In the genomic region with DNA sequence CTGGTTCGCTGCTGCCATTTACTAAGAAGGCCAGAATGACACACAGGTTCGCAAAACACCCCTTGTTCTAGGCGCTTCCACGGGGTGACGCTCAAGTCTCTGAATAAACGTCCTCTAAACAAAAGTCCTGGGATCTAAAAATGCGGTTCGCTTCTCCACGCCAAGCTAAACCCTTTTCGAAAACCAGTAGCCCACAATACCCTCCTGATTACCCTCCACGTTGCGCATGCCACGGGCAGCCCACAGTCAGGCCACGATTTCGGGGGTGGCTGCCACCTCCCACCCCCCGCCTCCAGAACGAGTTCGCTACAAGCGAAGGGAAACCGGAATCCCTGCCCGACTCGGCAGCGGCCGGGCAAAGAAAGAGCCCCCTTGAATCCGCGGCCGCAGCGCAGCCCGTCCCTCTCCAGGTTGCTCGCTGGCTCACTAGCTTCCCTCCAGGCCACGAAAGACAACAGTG, we compare ENCODE assay signal across 8 cellular contexts. TPM values are rescaled to one million over a fixed set of nuclear protein-coding genes. Genes with fewer than 3 reads are reported as not detected.
A peak's percentile ranks its signal among the peaks of the same experiment; 100 is the strongest.
DNase-seq lines count a peak whose midpoint lies in the region; TF ChIP-seq lines count a peak whose summit lies in the region.

No MANE protein-coding gene starts in this region.

- peak overlapping the region; percentile 93 to 99 (median 98) for H3K27ac Mint-ChIP-seq in nephron

- TF ChIP-seq POLR2A in esophagus squamous epithelium (IDR thresholded peaks at IDR 0.05): no peak

- H3K27ac ChIP-seq in esophagus squamous epithelium: peak overlapping the region; percentile 91 to 96 (median 92)
- H3K27ac ChIP-seq in tibial artery: peak overlapping the region; percentile 90 to 92

- WGBS in esophagus squamous epithelium, 2 donors: 0 to 32% methylated on average over 1 to 28 of the region's 31 CpGs

- peaks cover 32% of the 10 kb centered on the region for H3K36me3 Mint-ChIP-seq in nephron (ENCODE audit: low read depth)

- H3K27me3 ChIP-seq in esophagus squamous epithelium: no peaks in the 10 kb centered on the region
- no peaks in the 10 kb centered on the region for H3K27me3 ChIP-seq in tibial artery

- H3K36me3 ChIP-seq in esophagus squamous epithelium (peaks cover 0 to 35% (median 8%) of the 10 kb centered on the region in 3 donors), tibial artery (peaks cover 0 to 22% (median 18%) of the 10 kb centered on the region in 3 donors)

- H3K4me1 ChIP-seq in esophagus squamous epithelium (peaks cover 0 to 47% (median 18%) of the 10 kb centered on the region in 3 donors), tibial artery (peaks cover 0 to 22% (median 3%) of the 10 kb centered on the region in 4 donors)

- DNase-seq in GM10248 (ENCODE audit: extremely low spot score): no peak
- DNase-seq in H4 (ENCODE audit: low spot score): peak; percentile 24
- DNase-seq in NCI-H1092 treated with DMSO at 0.1 percent for 48 hours (lab: John Stamatoyannopoulos, UW): peak; percentile 72
- peak; percentile 31 for DNase-seq in activated T-cell treated with anti-CD3 and anti-CD28 coated beads for 48 hours (ENCODE audit: low read depth)
- DNase-seq in esophagus squamous epithelium (lab: John Stamatoyannopoulos, UW): no peak
- DNase-seq in tibial artery: peak; percentile 23 to 64
- no peak for DNase-seq in T1000 (lab: John Stamatoyannopoulos, UW)

- H3K4me3 ChIP-seq in esophagus squamous epithelium (peak overlapping the region; percentile 68 to 82 (median 73)), tibial artery (peak overlapping the region; percentile 70 to 79)

- H3K9me3 ChIP-seq in esophagus squamous epithelium: no peaks in the 10 kb centered on the region
- no peaks in the 10 kb centered on the region for H3K9me3 ChIP-seq in tibial artery

- CTCF ChIA-PET in GM10248 (lab: Yijun Ruan, JAX): interaction anchor here (1.0 to 1.1 kb wide), 3 partner anchors 31 to 308 kb away, joined by 3 read pairs; no protein-coding TSS in a partner anchor

- H3K4me3 Mint-ChIP-seq in nephron: peak overlapping the region; percentile 94 to 97 (median 96)

- POLR2A ChIA-PET in GM10248 (lab: Yijun Ruan, JAX): interaction anchor here (0.7 to 1.9 kb wide), 22 partner anchors 10 to 313 kb away, joined by 3 to 27 read pairs (median 5); a partner anchor contains a TSS

- peak; percentile 19 for TF ChIP-seq CTCF in GM10248 (IDR thresholded peaks at IDR 0.05; ENCODE audit: control extremely low read depth, extremely low read depth, low read depth, missing control alignments)
- TF ChIP-seq CTCF in esophagus squamous epithelium (IDR thresholded peaks at IDR 0.05): peak in 1 of 6 experiments; percentile 6
- TF ChIP-seq CTCF in nephron (IDR thresholded peaks at IDR 0.05; ENCODE audit: unreplicated experiment in 3 of 3): no peak
- TF ChIP-seq CTCF in tibial artery (IDR thresholded peaks at IDR 0.05): no peak

- intact Hi-C loops in esophagus squamous epithelium (cut with DNase I): no loop called here
- intact Hi-C loops in tibial artery (cut with DNase I; ENCODE audit: low total_unique reads): loop anchor here (5.0 kb wide), 3 partner anchors 61 to 676 kb away; a partner anchor contains a TSS

- peaks cover 10% of the 10 kb centered on the region for H3K4me1 Mint-ChIP-seq in nephron

- H3K27me3 Mint-ChIP-seq in nephron (ENCODE audit: low read depth): no peaks in the 10 kb centered on the region

- peaks cover 4% of the 10 kb centered on the region for H3K9me3 Mint-ChIP-seq in nephron

RNA-seq across cellular contexts. Expression of a gene that starts 0.4 kb away (rescaled TPM):
- total RNA-seq in H4 (2014; rRNA removed; shearing (Covaris generic)): 7,124 and 8,669 TPM in 2 replicates
- total RNA-seq in esophagus squamous epithelium: 1,000 to 10,000 TPM; 1,415 to 8,821 (median 6,699) TPM

RNA-seq across cellular contexts. Expression of a gene that starts 32.6 kb away (rescaled TPM):
- total RNA-seq in H4 (2014; rRNA removed; shearing (Covaris generic)): 0.10 TPM in 1 of 2 replicates, not detected in the other
- under 1 TPM in 1 of 4 donors, not detected in 3; 0.38 TPM for total RNA-seq in esophagus squamous epithelium

Comparison
In these comparisons a context has a peak if more than half of its experiments do, and no peak if none do; other contexts are left out.
1. DNase-seq: peak in H4 (single experiment), NCI-H1092 treated with DMSO at 0.1 percent for 48 hours (single experiment), activated T-cell treated with anti-CD3 and anti-CD28 coated beads for 48 hours (single experiment) and tibial artery (2 of 2); none in GM10248 (single experiment), esophagus squamous epithelium (single experiment) and T1000 (single experiment).